ENCODE assay signal across 8 cellular contexts in the genomic region with DNA sequence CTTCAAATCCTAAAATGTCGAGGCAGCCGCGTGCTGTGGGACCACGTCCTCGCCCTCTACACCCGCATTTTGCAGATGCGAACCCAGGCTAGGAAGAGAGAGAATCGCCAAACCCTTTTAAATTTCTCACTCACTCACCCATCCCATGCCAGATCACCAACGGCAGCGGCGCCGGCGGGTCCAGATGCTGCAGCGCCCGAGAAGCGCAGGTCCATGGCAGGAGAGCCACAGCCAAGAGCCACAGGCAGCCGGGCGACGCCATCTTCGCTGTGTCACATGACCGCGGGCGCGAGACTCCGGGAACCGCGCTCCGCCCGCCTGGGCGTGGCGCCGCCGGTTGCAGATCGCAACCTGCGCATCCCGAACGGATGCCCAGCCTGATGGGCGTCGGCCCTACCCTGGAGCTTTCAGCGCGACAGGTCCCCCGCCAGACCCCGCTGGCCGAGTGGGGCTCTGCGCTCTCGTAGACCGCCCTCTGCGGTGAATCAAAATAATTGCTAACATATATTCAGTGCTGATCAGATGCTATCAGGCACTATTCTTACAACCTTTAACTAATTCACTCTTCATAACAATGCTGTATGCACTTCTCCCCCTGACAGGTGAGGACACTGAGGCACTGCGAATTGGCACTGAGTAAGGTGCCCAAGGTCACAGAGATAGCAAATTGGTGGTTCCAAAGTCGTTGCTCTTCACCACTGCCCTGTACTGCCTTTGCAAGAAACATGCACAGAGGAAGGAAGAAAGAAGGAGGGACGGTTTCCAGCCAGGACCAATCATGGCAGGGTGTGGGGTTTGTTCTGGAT. TPM values are rescaled to one million over a fixed set of nuclear protein-coding genes. Genes with fewer than 3 reads are reported as not detected.
DNase-seq lines count a peak whose midpoint lies in the region; ATAC-seq and TF ChIP-seq lines count a peak whose summit lies in the region.

TSS of gene PPT1 (minus strand) at position 276 of the 806 bp plus-strand sequence. CDS start at position 262, 14 bp downstream.

- under 1% methylated on average over 38 of the region's 51 CpGs for WGBS in suprapubic skin

- H3K36me3 Mint-ChIP-seq in activated naive CD4-positive, alpha-beta T cell treated with anti-CD3 and anti-CD28 coated beads, Interleukin-2, amount 10 ng/mL, durations not matched to agents 7 days and 5 days = peaks cover 18% of the 10 kb centered on the region

- no peak for TF ChIP-seq EP300 in suprapubic skin (IDR thresholded peaks at IDR 0.05)

- H3K4me1 ChIP-seq in suprapubic skin = peaks cover 19% of the 10 kb centered on the region

- peak in 1 of 2 donors; percentile 9 for TF ChIP-seq CTCF in suprapubic skin (IDR thresholded peaks at IDR 0.05)

- H3K4me3 Mint-ChIP-seq in activated naive CD4-positive, alpha-beta T cell treated with anti-CD3 and anti-CD28 coated beads, Interleukin-2, amount 10 ng/mL, durations not matched to agents 7 days and 5 days = peak within 1 kb of the TSS; percentile 89

- peak within 1 kb of the TSS; percentile 89 for H3K27ac Mint-ChIP-seq in activated naive CD4-positive, alpha-beta T cell treated with anti-CD3 and anti-CD28 coated beads, Interleukin-2, amount 10 ng/mL, durations not matched to agents 7 days and 5 days

- peak within 1 kb of the TSS; percentile 81 for H3K9ac ChIP-seq in SK-N-MC (ENCODE audit: insufficient read length)

- H3K36me3 ChIP-seq in SK-N-MC (ENCODE audit: insufficient read depth, low read length) (peaks cover 8% of the 10 kb centered on the region), suprapubic skin (no peaks in the 10 kb centered on the region)

- CTCF ChIA-PET in activated naive CD4-positive, alpha-beta T cell treated with anti-CD3 and anti-CD28 coated beads, Interleukin-2, amount 10 ng/mL, durations not matched to agents 7 days and 5 days (lab: Charles Lee) = interaction anchor here (0.6 kb wide), 1 partner anchor 135 kb away, joined by 3 read pairs; no protein-coding TSS in a partner anchor

- H3K4me3 ChIP-seq in SK-N-MC = peak within 1 kb of the TSS; percentile 95
- H3K4me3 ChIP-seq in suprapubic skin = peak within 1 kb of the TSS; percentile 78

- peak; percentile 81 for ATAC-seq in GM21619 (IDR thresholded peaks at IDR 0.05; ENCODE audit: unreplicated experiment)

- DNase-seq in DMS114 treated with DMSO at 0.1 percent for 48 hours (lab: John Stamatoyannopoulos, UW; ENCODE audit: unreplicated experiment) = peak; percentile 63
- DNase-seq in LoVo (ENCODE audit: low spot score) = peak; percentile 85
- no peak for DNase-seq in SK-N-MC (ENCODE audit: low read depth, low spot score)
- DNase-seq in activated naive CD4-positive, alpha-beta T cell treated with anti-CD3 and anti-CD28 coated beads, Interleukin-2, amount 10 ng/mL, durations not matched to agents 7 days and 5 days = peak; percentile 85
- DNase-seq in globus pallidus (ENCODE audit: low spot score) = peak; percentile 78
- peak; percentile 73 for DNase-seq in occipital lobe (lab: John Stamatoyannopoulos, UW)
- peak; percentile 78 to 89 for DNase-seq in suprapubic skin (ENCODE audit: low spot score in 2 of 2)

- H3K9me3 Mint-ChIP-seq in activated naive CD4-positive, alpha-beta T cell treated with anti-CD3 and anti-CD28 coated beads, Interleukin-2, amount 10 ng/mL, durations not matched to agents 7 days and 5 days = peaks cover 3% of the 10 kb centered on the region

- TF ChIP-seq POLR2A in suprapubic skin (IDR thresholded peaks at IDR 0.05) = no peak

- peaks cover 39% of the 10 kb centered on the region for H3K4me1 Mint-ChIP-seq in activated naive CD4-positive, alpha-beta T cell treated with anti-CD3 and anti-CD28 coated beads, Interleukin-2, amount 10 ng/mL, durations not matched to agents 7 days and 5 days

- no peaks in the 10 kb centered on the region for H3K27me3 ChIP-seq in suprapubic skin

- H3K27ac ChIP-seq in SK-N-MC (no peak within 1 kb of the TSS), suprapubic skin (peak within 1 kb of the TSS; percentile 72)

- no peaks in the 10 kb centered on the region for H3K9me3 ChIP-seq in SK-N-MC (ENCODE audit: low read depth, low read length)
- no peaks in the 10 kb centered on the region for H3K9me3 ChIP-seq in suprapubic skin

- peaks cover 20% of the 10 kb centered on the region for H3K27me3 Mint-ChIP-seq in activated naive CD4-positive, alpha-beta T cell treated with anti-CD3 and anti-CD28 coated beads, Interleukin-2, amount 10 ng/mL, durations not matched to agents 7 days and 5 days

RNA-seq across cellular contexts. Expression of gene PPT1, which starts in this region (rescaled TPM):
- total RNA-seq in occipital lobe (41.0 TPM), suprapubic skin (10 to 100 TPM; 33.5 to 57.7 (median 42.6) TPM)
